15 cellular contexts compared by ENCODE assay signal in the genomic region with DNA sequence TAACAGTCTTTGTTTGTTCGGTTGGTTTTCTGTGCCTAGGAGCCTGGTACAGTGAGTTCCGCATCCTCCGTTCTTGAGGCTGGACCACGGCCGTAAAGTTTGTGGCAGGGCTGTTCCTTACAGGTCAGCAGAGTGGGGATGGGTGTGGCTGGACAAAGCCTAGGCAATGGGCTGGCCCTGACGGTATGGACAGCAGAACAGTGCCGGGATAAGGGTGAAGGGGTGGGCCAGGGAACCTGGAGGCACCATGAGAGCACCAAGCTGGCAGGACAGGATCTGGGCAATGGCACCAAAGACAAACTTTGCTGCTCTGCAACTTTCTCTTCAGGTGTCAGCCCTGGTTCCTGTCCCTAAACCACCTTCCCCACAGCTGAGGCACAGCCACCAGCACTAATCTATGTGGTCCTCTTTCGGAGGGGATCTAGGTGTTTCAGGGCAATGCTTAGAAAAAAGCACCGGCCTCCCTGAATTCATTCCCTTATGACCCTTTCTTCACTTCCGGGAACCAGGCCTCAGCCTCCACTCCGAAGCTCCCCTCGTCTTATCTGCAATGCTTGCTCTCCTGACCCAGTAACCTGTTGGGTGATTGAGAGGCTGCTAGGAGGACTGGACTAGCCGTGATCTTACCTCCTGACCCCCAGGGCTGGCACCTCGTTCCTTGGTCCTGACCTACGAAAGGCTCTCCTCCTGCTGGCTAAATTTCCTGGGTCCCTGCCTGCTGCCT.
"Had no signal": no experiment of that assay in that cellular context is flagged by ENCODE, and none has a peak within 500 bp of the region (broad histone marks: within the 10 kb centered on the region; RNA-seq: fewer than 3 reads in every experiment).

No MANE protein-coding gene starts in this region.

- H3K27me3 ChIP-seq: gastrocnemius medialis, heart left ventricle, pancreas, tibial artery, vagina had no signal

- H3K4me1 ChIP-seq: pancreas, tibial artery, vagina had no signal

- ATAC-seq: left colon; pancreas; stimulated activated effector memory CD8-positive, alpha-beta T cell treated with anti-CD3 and anti-CD28 coated beads, Interleukin-12 subunit alpha, Interleukin-12 subunit beta, amount 100 ng/mL, for 72 hours had no signal

- H3K4me3 ChIP-seq: gastrocnemius medialis, heart left ventricle, lung, pancreas, tibial artery, vagina had no signal

- H3K9me3 Mint-ChIP-seq: stimulated activated effector memory CD8-positive, alpha-beta T cell treated with anti-CD3 and anti-CD28 coated beads, Interleukin-12 subunit alpha, Interleukin-12 subunit beta, amount 100 ng/mL, for 72 hours had no signal

- H3K9me3 ChIP-seq: gastrocnemius medialis, pancreas, vagina had no signal

- H3K36me3 ChIP-seq: gastrocnemius medialis, pancreas, tibial artery, vagina had no signal

- H3K27ac Mint-ChIP-seq: activated CD4-positive, alpha-beta T cell treated with anti-CD3 and anti-CD28 coated beads, Interleukin-2, amount 10 ng/mL, durations not matched to agents 7 days and 5 days; stimulated activated effector memory CD8-positive, alpha-beta T cell treated with anti-CD3 and anti-CD28 coated beads, Interleukin-12 subunit alpha, Interleukin-12 subunit beta, amount 100 ng/mL, for 72 hours had no signal

- DNase-seq: activated CD4-positive, alpha-beta T cell treated with anti-CD3 and anti-CD28 coated beads, Interleukin-2, amount 10 ng/mL, durations not matched to agents 7 days and 5 days; activated naive CD4-positive, alpha-beta T cell; activated T-cell treated with anti-CD3 and anti-CD28 coated beads, Interleukin-2, amount 50 U/mL, for 48 hours; erythroblast; gastrocnemius medialis; heart left ventricle; left colon; naive B cell; pancreas; retina; T-helper 9 cell; tibial artery had no signal

- H3K27ac ChIP-seq: gastrocnemius medialis, heart left ventricle, pancreas, tibial artery, vagina had no signal

- H3K27me3 Mint-ChIP-seq: activated CD4-positive, alpha-beta T cell treated with anti-CD3 and anti-CD28 coated beads, Interleukin-2, amount 10 ng/mL, durations not matched to agents 7 days and 5 days; naive B cell had no signal

- H3K4me3 Mint-ChIP-seq: activated CD4-positive, alpha-beta T cell treated with anti-CD3 and anti-CD28 coated beads, Interleukin-2, amount 10 ng/mL, durations not matched to agents 7 days and 5 days; naive B cell; stimulated activated effector memory CD8-positive, alpha-beta T cell treated with anti-CD3 and anti-CD28 coated beads, Interleukin-12 subunit alpha, Interleukin-12 subunit beta, amount 100 ng/mL, for 72 hours had no signal
